Comparison of ENCODE assay signal across 14 cellular contexts in the genomic region with DNA sequence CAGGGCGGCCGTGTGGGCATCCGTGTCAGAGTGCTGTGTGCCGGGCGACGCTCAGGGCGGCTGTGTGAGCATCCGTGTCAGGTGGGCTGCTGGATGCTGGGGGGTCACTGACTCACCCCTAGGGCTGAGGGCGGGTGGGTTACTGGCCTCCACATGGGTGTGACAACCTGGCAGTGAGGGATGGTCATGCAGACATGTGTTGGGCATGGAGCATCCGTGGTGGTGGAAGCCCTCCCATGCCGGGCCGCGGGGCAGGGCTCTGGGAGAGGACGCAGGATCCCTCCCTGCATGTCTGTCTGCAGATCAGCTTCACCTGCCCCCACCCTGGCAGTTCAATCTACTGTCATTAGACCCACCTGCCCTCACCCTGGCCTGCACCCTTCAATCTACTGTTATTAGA. TPM values are rescaled to one million over a fixed set of nuclear protein-coding genes. Genes with fewer than 3 reads are reported as not detected.
A peak's percentile ranks its signal among the peaks of the same experiment; 100 is the strongest.
DNase-seq lines count a peak whose midpoint lies in the region; ATAC-seq and TF ChIP-seq lines count a peak whose summit lies in the region.
"Had no signal": no experiment of that assay in that cellular context is flagged by ENCODE, and none has a peak within 500 bp of the region (broad histone marks: within the 10 kb centered on the region; RNA-seq: fewer than 3 reads in every experiment).

No MANE protein-coding gene starts in this region.

- H3K9me3 Mint-ChIP-seq in type B pancreatic cell, result no peaks in the 10 kb centered on the region
- no peaks in the 10 kb centered on the region for H3K9me3 Mint-ChIP-seq in effector memory CD8-positive, alpha-beta T cell

- no peak for TF ChIP-seq CTCF in coronary artery (IDR thresholded peaks at IDR 0.05)
- TF ChIP-seq CTCF in type B pancreatic cell (conservative IDR thresholded peaks at IDR 0.05), result no peak
- no peak for TF ChIP-seq CTCF in GM13977 (IDR thresholded peaks at IDR 0.05; ENCODE audit: extremely low read depth, insufficient read depth, missing control alignments)

- no peak overlapping the region for H4K8ac ChIP-seq in neuronal stem cell (ENCODE audit: low read depth, low read length)

- H2AK5ac ChIP-seq in neuronal stem cell (ENCODE audit: low read depth, low read length), result no peak overlapping the region

- H2BK120ac ChIP-seq in neuronal stem cell (ENCODE audit: low read depth, low read length), result no peak overlapping the region

- peaks cover 0 to 27% (median 0%) of the 10 kb centered on the region in 3 experiments for H3K27me3 ChIP-seq in neuronal stem cell (ENCODE audit: control insufficient read depth in 3 of 3, insufficient read depth in 3 of 3, low read depth in 1 of 3, low read length in 3 of 3)

- H3K4me1 Mint-ChIP-seq in type B pancreatic cell (ENCODE audit: unreplicated experiment), result peaks cover 5% of the 10 kb centered on the region
- H3K4me1 Mint-ChIP-seq in effector memory CD8-positive, alpha-beta T cell (ENCODE audit: low read depth in 2 of 2), result peaks cover 3 to 5% of the 10 kb centered on the region in 2 donors

- no peaks in the 10 kb centered on the region for H3K36me3 ChIP-seq in neuronal stem cell (replicated peaks in 1 of 2; ENCODE audit: control insufficient read depth in 2 of 2, insufficient read depth in 2 of 2, low read length in 2 of 2)

- H3K4me2 ChIP-seq in neuronal stem cell (ENCODE audit: insufficient read depth, low read length, poor library complexity, severe bottlenecking), result no peak overlapping the region

- no peak overlapping the region for H3K23ac ChIP-seq in neuronal stem cell (ENCODE audit: low read depth, low read length, poor library complexity)

- H3K36me3 Mint-ChIP-seq in type B pancreatic cell, result no peaks in the 10 kb centered on the region
- peaks cover 3% of the 10 kb centered on the region for H3K36me3 Mint-ChIP-seq in effector memory CD8-positive, alpha-beta T cell (ENCODE audit: insufficient read depth)

- no peak overlapping the region for H2AFZ ChIP-seq in neuronal stem cell (ENCODE audit: low read length)

- no peak overlapping the region for H3K27ac Mint-ChIP-seq in type B pancreatic cell
- H3K27ac Mint-ChIP-seq in effector memory CD8-positive, alpha-beta T cell, result no peak overlapping the region

- no peak overlapping the region for H4K91ac ChIP-seq in neuronal stem cell (ENCODE audit: low read depth, low read length, poor library complexity)

- no CpG with 5 or more reads among the region's 14 CpGs for WGBS in neuronal stem cell (ENCODE audit: extremely low coverage in 2 of 2, insufficient read length in 2 of 2, insufficient replicate concordance in 1 of 2), 2 donors

- no peaks in the 10 kb centered on the region for H3K4me1 ChIP-seq in neuronal stem cell (ENCODE audit: control insufficient read depth in 2 of 2, insufficient read depth in 1 of 2, low read depth in 1 of 2, low read length in 2 of 2)

- no peak overlapping the region for H3K4me3 Mint-ChIP-seq in type B pancreatic cell
- no peak overlapping the region for H3K4me3 Mint-ChIP-seq in effector memory CD8-positive, alpha-beta T cell

- no peak for ATAC-seq in effector memory CD8-positive, alpha-beta T cell (replicated peaks)
- ATAC-seq: HCT116 had no signal

- DNase-seq in activated gamma-delta T cell treated with Interleukin-2 at 50 U/mL for 16 hours, result peak; percentile 2
- no peak for DNase-seq in activated gamma-delta T cell (lab: John Stamatoyannopoulos, UW)
- DNase-seq in coronary artery (ENCODE audit: low spot score), result peak; percentile 61
- no peak for DNase-seq in neuronal stem cell (ENCODE audit: low spot score)
- DNase-seq in type B pancreatic cell (ENCODE audit: extremely low spot score, unreplicated experiment), result peak; percentile 59
- no peak for DNase-seq in GM13977 (ENCODE audit: low spot score)
- DNase-seq in effector memory CD8-positive, alpha-beta T cell, result no peak
- no peak for DNase-seq in NCI-H2081 (lab: John Stamatoyannopoulos, UW)
- DNase-seq: IMR-90, NCI-H1436, NCI-H2107, NCI-H226, NCI-H69 had no signal

- peak overlapping the region; percentile 44 for H3K9ac ChIP-seq in neuronal stem cell (ENCODE audit: low read depth, low read length, poor library complexity)

- no peak overlapping the region for H2BK5ac ChIP-seq in neuronal stem cell (ENCODE audit: low read length)

- H3K79me1 ChIP-seq in neuronal stem cell (ENCODE audit: low read depth, low read length), result no peaks in the 10 kb centered on the region

- H3K4me3 ChIP-seq in coronary artery (no peak overlapping the region), neuronal stem cell (ENCODE audit: low read length in 2 of 2) (no peak overlapping the region)

- no peak overlapping the region for H3K18ac ChIP-seq in neuronal stem cell (ENCODE audit: low read length)

- peak overlapping the region; percentile 21 for H3K14ac ChIP-seq in neuronal stem cell (ENCODE audit: low read length)

- in situ Hi-C loops in GM13977 (cut with MboI; ENCODE audit: low pct_unique_long_range_greater_than_20kb, low sequenced_read_pairs, unreplicated experiment), result no loop called here

- peaks cover 0 to 22% of the 10 kb centered on the region in 2 donors for H3K9me3 ChIP-seq in neuronal stem cell (replicated peaks in 1 of 2; ENCODE audit: control insufficient read depth in 2 of 2, insufficient read depth in 1 of 2, low read depth in 1 of 2, low read length in 2 of 2)

- no peak overlapping the region for H3K27ac ChIP-seq in coronary artery
- no peak overlapping the region for H3K27ac ChIP-seq in neuronal stem cell (replicated peaks; ENCODE audit: low read length)

- no peak overlapping the region for H2BK12ac ChIP-seq in neuronal stem cell (ENCODE audit: low read length)

- H3K27me3 Mint-ChIP-seq in type B pancreatic cell, result peaks cover 2% of the 10 kb centered on the region
- H3K27me3 Mint-ChIP-seq in effector memory CD8-positive, alpha-beta T cell, result peaks cover 28 to 29% of the 10 kb centered on the region in 2 donors

- H3K4ac ChIP-seq in neuronal stem cell (ENCODE audit: low read length), result no peak overlapping the region

- no peak overlapping the region for H2BK15ac ChIP-seq in neuronal stem cell (ENCODE audit: low read length)

RNA-seq across cellular contexts. Expression of a gene that starts 56.3 kb away (rescaled TPM):
- polyA plus RNA-seq in neuronal stem cell (2013, experiment 1 of 2), result 12.8 TPM
- polyA plus RNA-seq in neuronal stem cell (2013, experiment 2 of 2), result 14.7 TPM
- total RNA-seq in type B pancreatic cell (ENCODE audit: low replicate concordance), result 76.2 and 145 TPM in 2 replicates

Comparison
In these comparisons a context has a peak if more than half of its experiments do, and no peak if none do; other contexts are left out.
1. DNase-seq: peak in activated gamma-delta T cell treated with Interleukin-2 at 50 U/mL for 16 hours (single experiment), coronary artery (single experiment) and type B pancreatic cell (single experiment); none in activated gamma-delta T cell (single experiment), neuronal stem cell (single experiment), GM13977 (single experiment), effector memory CD8-positive, alpha-beta T cell (0 of 3) and NCI-H2081 (0 of 2).